10 cellular contexts compared by ENCODE assay signal in genomic region chr4:39613093-39613656, GRCh38. TPM values are rescaled to one million over a fixed set of nuclear protein-coding genes. Genes with fewer than 3 reads are reported as not detected.
DNase-seq lines count a peak whose midpoint lies in the region; ATAC-seq, FAIRE-seq and TF ChIP-seq lines count a peak whose summit lies in the region.
"Had no signal": no experiment of that assay in that cellular context is flagged by ENCODE, and none has a peak within 500 bp of the region (broad histone marks: within the 10 kb centered on the region; RNA-seq: fewer than 3 reads in every experiment).

No MANE protein-coding gene starts in this region.

- ATAC-seq in HG03469 (IDR thresholded peaks at IDR 0.05; ENCODE audit: unreplicated experiment) = no peak
- ATAC-seq: CD8-positive, alpha-beta T cell had no signal

- no peaks in the 10 kb centered on the region for H3K9me3 ChIP-seq in OCI-LY1 (ENCODE audit: low read length)
- H3K9me3 ChIP-seq in kidney (ENCODE audit: control insufficient read depth in 1 of 2, low read length in 2 of 2) = no peaks in the 10 kb centered on the region

- peaks cover 14% of the 10 kb centered on the region for H3K79me2 ChIP-seq in ACC112 (ENCODE audit: control insufficient read depth, insufficient read depth, low read length, unreplicated experiment)
- H3K79me2 ChIP-seq in OCI-LY1 (ENCODE audit: insufficient read depth, low read length) = no peaks in the 10 kb centered on the region

- TF ChIP-seq CTCF in GM20000 (IDR thresholded peaks at IDR 0.05; ENCODE audit: extremely low read depth, missing control alignments) (no peak), OCI-LY1 (IDR thresholded peaks at IDR 0.05; ENCODE audit: low read length) (no peak), kidney (IDR thresholded peaks at IDR 0.05; ENCODE audit: borderline replicate concordance, extremely low read depth, insufficient read depth) (no peak)

- H3K27me3 ChIP-seq in ACC112 (ENCODE audit: insufficient read depth, low read length) = no peaks in the 10 kb centered on the region
- H3K27me3 ChIP-seq in OCI-LY1 (ENCODE audit: insufficient read depth, low read length) = no peaks in the 10 kb centered on the region

- FAIRE-seq in islet of Langerhans (lab: Jason Lieb, UNC) = peak; percentile 27
- no peak for FAIRE-seq in kidney (lab: Jason Lieb, UNC)

- intact Hi-C loops in kidney (cut with DNase I) = no loop called here

- H4K20me1 ChIP-seq in OCI-LY1 (ENCODE audit: insufficient read depth, low read length) = no peaks in the 10 kb centered on the region

- H3K36me3 ChIP-seq in ACC112 (ENCODE audit: insufficient read depth, low read length) = no peaks in the 10 kb centered on the region
- H3K36me3 ChIP-seq in OCI-LY1 (ENCODE audit: insufficient read depth, low read length) = peaks cover 10% of the 10 kb centered on the region
- H3K36me3 ChIP-seq in kidney (ENCODE audit: control insufficient read depth in 1 of 2, insufficient read depth in 2 of 2, low read length in 2 of 2) = no peaks in the 10 kb centered on the region

- H3F3A ChIP-seq in OCI-LY1 (ENCODE audit: insufficient read depth, low read length) = no peaks in the 10 kb centered on the region

- H3K4me2 ChIP-seq in OCI-LY1 (ENCODE audit: low read length) = peak overlapping the region; percentile 22

- H3K27ac ChIP-seq in ACC112 (ENCODE audit: low read depth, low read length) = peak overlapping the region; percentile 94
- H3K27ac ChIP-seq in OCI-LY1 (ENCODE audit: low read depth, low read length, poor library complexity, severe bottlenecking) = peak overlapping the region; percentile 73
- no peak overlapping the region for H3K27ac ChIP-seq in kidney (ENCODE audit: low read depth in 2 of 2, low read length in 2 of 2)

- H3K4me3 ChIP-seq in ACC112 (ENCODE audit: low read depth, low read length) (peak overlapping the region; percentile 34), OCI-LY1 (ENCODE audit: low read depth, low read length, poor library complexity, severe bottlenecking) (no peak overlapping the region), kidney (ENCODE audit: low read length in 2 of 2) (no peak overlapping the region)

- H3K9me2 ChIP-seq in OCI-LY1 (ENCODE audit: low read depth, low read length) = no peaks in the 10 kb centered on the region

- H2AFZ ChIP-seq in ACC112 (ENCODE audit: low read length, unreplicated experiment) (no peak overlapping the region), OCI-LY1 (ENCODE audit: low read length) (no peak overlapping the region)

- DNase-seq in GM20000 (ENCODE audit: low spot score) (peak; percentile 32), COLO668 (lab: John Stamatoyannopoulos, UW; ENCODE audit: unreplicated experiment) (no peak), NCI-H2107 treated with DMSO at 0.1 percent for 48 hours (lab: John Stamatoyannopoulos, UW; ENCODE audit: unreplicated experiment) (no peak), kidney (no peak)
- DNase-seq: activated naive CD4-positive, alpha-beta T cell; CD8-positive, alpha-beta T cell had no signal

- H3K9ac ChIP-seq in OCI-LY1 (ENCODE audit: low read length) (peak overlapping the region; percentile 4; the same call in 1 of the 2 replicates), kidney (ENCODE audit: low read length in 2 of 2) (no peak overlapping the region)

- peaks cover 80% of the 10 kb centered on the region for H3K4me1 ChIP-seq in ACC112 (ENCODE audit: control insufficient read depth, insufficient read depth, low read length, unreplicated experiment)
- H3K4me1 ChIP-seq in OCI-LY1 (ENCODE audit: insufficient read depth, low read length, severe bottlenecking) = peaks cover 52% of the 10 kb centered on the region
- H3K4me1 ChIP-seq in kidney (ENCODE audit: control insufficient read depth in 1 of 2, insufficient read depth in 1 of 2, low read depth in 1 of 2, low read length in 2 of 2) = no peaks in the 10 kb centered on the region

RNA-seq across cellular contexts. Expression of gene SMIM14, which starts 25.5 kb away (rescaled TPM):
- total RNA-seq in kidney = 64.2 TPM
- 26.3 TPM for polyA plus RNA-seq in kidney (ENCODE audit: insufficient read depth, low read depth, low replicate concordance)

Comparison
In these comparisons a context has a peak if more than half of its experiments do, and no peak if none do; other contexts are left out.
1. H3K27ac ChIP-seq: peak in ACC112 (single experiment) and OCI-LY1 (single experiment); none in kidney (0 of 2).